15 cellular contexts compared by ENCODE assay signal in the genomic region with DNA sequence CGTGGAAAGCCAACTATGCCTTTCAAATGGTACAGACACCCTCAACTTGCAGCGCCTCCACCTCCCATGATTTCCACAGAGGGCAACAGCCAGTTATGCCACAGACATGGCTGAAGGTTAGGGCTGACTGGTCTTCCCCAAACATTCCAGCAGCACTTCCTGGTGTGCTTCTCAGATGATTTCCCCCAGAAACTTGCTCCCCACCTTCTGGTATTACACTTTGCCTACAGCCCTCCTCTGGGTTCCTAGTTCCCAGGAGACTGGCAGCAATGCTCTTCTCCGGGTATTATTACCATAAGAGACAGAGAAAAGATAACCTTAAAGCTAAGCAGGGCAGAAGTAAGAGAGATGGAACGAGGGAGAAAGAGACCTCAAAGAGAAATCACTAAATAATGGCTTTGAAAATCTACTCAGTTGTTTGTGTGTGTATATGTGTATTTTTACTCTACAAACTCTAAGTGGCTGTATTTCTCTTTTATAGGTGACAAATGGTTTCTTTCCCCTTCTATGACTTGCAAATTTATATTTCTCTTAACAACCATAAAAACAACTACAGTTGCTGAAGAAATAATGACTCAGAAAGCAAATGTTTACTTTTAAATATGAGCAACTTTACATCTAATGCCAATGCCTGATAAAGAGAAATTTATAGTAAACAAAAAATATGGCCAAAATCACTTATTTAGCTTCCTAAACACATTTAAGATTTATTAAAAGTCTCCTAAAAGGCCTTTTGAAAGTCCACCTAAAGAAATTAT.
DNase-seq lines count a peak whose midpoint lies in the region; ATAC-seq and TF ChIP-seq lines count a peak whose summit lies in the region.
"Had no signal": no experiment of that assay in that cellular context is flagged by ENCODE, and none has a peak within 500 bp of the region (broad histone marks: within the 10 kb centered on the region; RNA-seq: fewer than 3 reads in every experiment).

No MANE protein-coding gene starts in this region.

- H3K9me3 ChIP-seq in PC-9 (ENCODE audit: insufficient read depth, low read depth): no peaks in the 10 kb centered on the region; the same call in 1 of the 2 replicates
- H3K9me3 ChIP-seq in esophagus squamous epithelium: no peaks in the 10 kb centered on the region

- DNase-seq in GM23338 (ENCODE audit: low spot score) (peak; percentile 41), PC-9 (peak; percentile 18 to 76), esophagus squamous epithelium (lab: John Stamatoyannopoulos, UW) (no peak), osteocyte (ENCODE audit: extremely low spot score, unreplicated experiment) (no peak), foreskin fibroblast (no peak), DMS114 treated with DMSO at 0.1 percent for 48 hours (lab: John Stamatoyannopoulos, UW; ENCODE audit: unreplicated experiment) (no peak)
- DNase-seq: activated B cell treated with CpG ODN at 0.5 μM for 24 hours; activated T-cell treated with anti-CD3 and anti-CD28 coated beads, Interleukin-2, amount 50 U/mL, for 1 hour; anterior cingulate cortex; COR-L47; NCI-H2107 had no signal

- no peak for TF ChIP-seq POLR2A in esophagus squamous epithelium (IDR thresholded peaks at IDR 0.05)

- H3K4me2 ChIP-seq in GM23338: no peak overlapping the region
- H3K4me2 ChIP-seq in PC-9: peak overlapping the region; percentile 83

- peak; percentile 56; the same call in 2 of the 3 replicates for ATAC-seq in GM23338
- no peak for ATAC-seq in GM18873 (IDR thresholded peaks at IDR 0.05; ENCODE audit: low FRiP score, unreplicated experiment)
- no peak for ATAC-seq in stimulated activated memory B cell treated with anti-CD40 and anti-IgM and Interleukin-4, amounts not matched to agents 10 μg/mL and 1 μg/mL and 100 μg/mL, for 72 hours
- ATAC-seq: K562 had no signal

- H4K20me1 ChIP-seq in GM23338 (replicated peaks; ENCODE audit: insufficient read depth): no peaks in the 10 kb centered on the region
- no peaks in the 10 kb centered on the region for H4K20me1 ChIP-seq in PC-9 (ENCODE audit: insufficient read depth)

- TSS peak; percentile 66 for BruUV-seq in PC-9 (replicated peaks; lab: Mats Ljungman, UMichigan)

- TF ChIP-seq CTCF in GM23338 (conservative IDR thresholded peaks at IDR 0.05; ENCODE audit: low read depth in 2 of 2): no peak
- TF ChIP-seq CTCF in PC-9 (conservative IDR thresholded peaks at IDR 0.05): no peak
- no peak for TF ChIP-seq CTCF in esophagus squamous epithelium (IDR thresholded peaks at IDR 0.05)
- TF ChIP-seq CTCF in osteocyte (IDR thresholded peaks at IDR 0.05): no peak
- no peak for TF ChIP-seq CTCF in foreskin fibroblast (IDR thresholded peaks at IDR 0.05; ENCODE audit: low read depth, low read length)

- no peaks in the 10 kb centered on the region for H3F3A ChIP-seq in GM23338 (replicated peaks; ENCODE audit: low read depth)
- peaks cover 28% of the 10 kb centered on the region for H3F3A ChIP-seq in PC-9 (ENCODE audit: insufficient read depth, low read depth)

- H3K79me2 ChIP-seq in GM23338 (replicated peaks; ENCODE audit: insufficient read depth): no peaks in the 10 kb centered on the region
- peaks cover 37% of the 10 kb centered on the region; the same call in 1 of the 2 replicates for H3K79me2 ChIP-seq in PC-9 (ENCODE audit: low read depth)

- WGBS in esophagus squamous epithelium, 2 donors: 44 to 61% methylated on average over 3 to 4 of the region's 4 CpGs

- H3K4me3 Mint-ChIP-seq in GM23338 (peak overlapping the region; percentile 14; the same call in 1 of the 3 replicates), osteocyte (ENCODE audit: unreplicated experiment) (no peak overlapping the region)
- no peak overlapping the region for H3K4me3 Mint-ChIP-seq in stimulated activated memory B cell treated with anti-CD40 and anti-IgM and Interleukin-4, amounts not matched to agents 10 μg/mL and 1 μg/mL and 100 μg/mL, for 72 hours
- H3K4me3 Mint-ChIP-seq: activated B cell treated with CpG ODN at 0.5 μM for 24 hours had no signal

- H2AFZ ChIP-seq in GM23338 (peak overlapping the region; percentile 61; the same call in 1 of the 2 replicates), PC-9 (peak overlapping the region; percentile 80)

- H3K36me3 Mint-ChIP-seq in GM23338 (ENCODE audit: low read depth) (no peaks in the 10 kb centered on the region), osteocyte (ENCODE audit: unreplicated experiment) (no peaks in the 10 kb centered on the region)
- no peaks in the 10 kb centered on the region for H3K36me3 Mint-ChIP-seq in stimulated activated memory B cell treated with anti-CD40 and anti-IgM and Interleukin-4, amounts not matched to agents 10 μg/mL and 1 μg/mL and 100 μg/mL, for 72 hours

- H3K9me3 Mint-ChIP-seq in GM23338 (no peaks in the 10 kb centered on the region), osteocyte (ENCODE audit: unreplicated experiment) (no peaks in the 10 kb centered on the region)
- H3K9me3 Mint-ChIP-seq in stimulated activated memory B cell treated with anti-CD40 and anti-IgM and Interleukin-4, amounts not matched to agents 10 μg/mL and 1 μg/mL and 100 μg/mL, for 72 hours: no peaks in the 10 kb centered on the region
- H3K9me3 Mint-ChIP-seq: activated B cell treated with CpG ODN at 0.5 μM for 24 hours had no signal

- intact Hi-C loops in PC-9 (cut with micrococcal nuclease; ENCODE audit: unreplicated experiment): no loop called here
- intact Hi-C loops in esophagus squamous epithelium (cut with DNase I): no loop called here

- H3K4me1 ChIP-seq in GM23338 (ENCODE audit: insufficient read depth) (no peaks in the 10 kb centered on the region; the same call in 1 of the 2 replicates), PC-9 (replicated peaks; ENCODE audit: insufficient read depth) (peaks cover 47% of the 10 kb centered on the region), esophagus squamous epithelium (peaks cover 5 to 65% (median 32%) of the 10 kb centered on the region in 3 donors)

- no peaks in the 10 kb centered on the region for H3K9me2 ChIP-seq in GM23338 (ENCODE audit: insufficient read depth)
- H3K9me2 ChIP-seq in PC-9 (ENCODE audit: insufficient read depth): 0 out of 2 replicates have a peak, but pooled peaks cover 4% of the 10 kb centered on the region

- CTCF ChIA-PET in PC-9 (lab: Charles Lee): no interaction called here

- H3K4me3 ChIP-seq in GM23338 (no peak overlapping the region), PC-9 (peak overlapping the region; percentile 6; the same call in 1 of the 2 replicates), esophagus squamous epithelium (no peak overlapping the region), foreskin fibroblast (ENCODE audit: low read depth in 1 of 2, low read length in 2 of 2) (no peak overlapping the region)
- H3K4me3 ChIP-seq: GM12878, K562 had no signal

- H3K4me1 Mint-ChIP-seq in GM23338: peaks cover 9% of the 10 kb centered on the region; the same call in 2 of the 3 replicates
- peaks cover 19% of the 10 kb centered on the region for H3K4me1 Mint-ChIP-seq in osteocyte (ENCODE audit: unreplicated experiment)
- peaks cover 20% of the 10 kb centered on the region for H3K4me1 Mint-ChIP-seq in stimulated activated memory B cell treated with anti-CD40 and anti-IgM and Interleukin-4, amounts not matched to agents 10 μg/mL and 1 μg/mL and 100 μg/mL, for 72 hours

- H3K36me3 ChIP-seq in GM23338 (ENCODE audit: insufficient read depth) (no peaks in the 10 kb centered on the region), PC-9 (ENCODE audit: low read depth) (no peaks in the 10 kb centered on the region), esophagus squamous epithelium (no peaks in the 10 kb centered on the region)

- no peaks in the 10 kb centered on the region for H3K27me3 Mint-ChIP-seq in GM23338 (ENCODE audit: insufficient read depth, low read depth, poor library complexity)
- H3K27me3 Mint-ChIP-seq in osteocyte (ENCODE audit: unreplicated experiment): no peaks in the 10 kb centered on the region
- H3K27me3 Mint-ChIP-seq in stimulated activated memory B cell treated with anti-CD40 and anti-IgM and Interleukin-4, amounts not matched to agents 10 μg/mL and 1 μg/mL and 100 μg/mL, for 72 hours: no peaks in the 10 kb centered on the region
- H3K27me3 Mint-ChIP-seq: activated B cell treated with CpG ODN at 0.5 μM for 24 hours had no signal

- POLR2A ChIA-PET in PC-9 (lab: Charles Lee; ENCODE audit: unreplicated experiment): interaction anchor here (0.7 kb wide), 1 partner anchor 38 kb away, joined by 7 read pairs; no protein-coding TSS in a partner anchor

- H3K27ac Mint-ChIP-seq in GM23338 (no peak overlapping the region), osteocyte (ENCODE audit: unreplicated experiment) (peak overlapping the region; percentile 87)
- no peak overlapping the region for H3K27ac Mint-ChIP-seq in stimulated activated memory B cell treated with anti-CD40 and anti-IgM and Interleukin-4, amounts not matched to agents 10 μg/mL and 1 μg/mL and 100 μg/mL, for 72 hours

- no peaks in the 10 kb centered on the region for H3K27me3 ChIP-seq in GM23338 (ENCODE audit: insufficient read depth)
- no peaks in the 10 kb centered on the region for H3K27me3 ChIP-seq in PC-9 (ENCODE audit: insufficient read depth, low read depth)
- H3K27me3 ChIP-seq in esophagus squamous epithelium: no peaks in the 10 kb centered on the region

- H3K27ac ChIP-seq in GM23338 (ENCODE audit: low read depth) (no peak overlapping the region), PC-9 (peak overlapping the region; percentile 95), esophagus squamous epithelium (peak overlapping the region; percentile 7 to 80 (median 68))

TF ChIP-seq in GM23338, 12 proteins besides CTCF, POLR2A, EP300 and RAD21:
- TF ChIP-seq NANOG (IDR thresholded peaks at IDR 0.05; ENCODE audit: borderline replicate concordance) (no peak), ZNF114 (CRISPR knock-in tag; IDR thresholded peaks at IDR 0.05) (no peak), STAT1 (IDR thresholded peaks at IDR 0.05; ENCODE audit: unreplicated experiment) (no peak)

Comparison
In these comparisons a context has a peak if more than half of its experiments do, and no peak if none do; other contexts are left out.
1. DNase-seq: peak in GM23338 (single experiment) and PC-9 (2 of 2); none in esophagus squamous epithelium (single experiment), osteocyte (single experiment), foreskin fibroblast (0 of 2) and DMS114 treated with DMSO at 0.1 percent for 48 hours (single experiment).